Comparison of ENCODE assay signal across 19 cellular contexts in the genomic region with DNA sequence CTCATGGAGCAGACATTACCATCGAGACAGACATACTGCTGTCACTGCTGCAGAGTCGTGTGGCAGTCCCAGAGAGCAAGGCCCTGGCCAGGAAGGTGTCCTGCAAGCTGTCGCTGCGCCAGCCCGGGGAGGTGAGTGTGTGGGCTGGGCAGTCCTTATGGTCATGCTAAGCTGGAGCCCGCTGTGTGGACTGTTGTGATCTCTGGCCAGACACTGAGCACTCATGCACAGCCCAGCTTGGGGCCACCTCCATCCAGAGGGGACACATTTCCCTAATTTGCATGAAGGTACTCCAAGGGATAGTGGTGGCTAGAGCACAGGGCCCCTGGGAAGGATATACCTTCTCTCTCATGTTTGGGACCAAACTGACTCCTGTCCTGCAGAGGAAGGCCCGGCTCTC. TPM values are rescaled to one million over a fixed set of nuclear protein-coding genes. Genes with fewer than 3 reads are reported as not detected.
DNase-seq lines count a peak whose midpoint lies in the region; ATAC-seq, FAIRE-seq and TF ChIP-seq lines count a peak whose summit lies in the region.
"Had no signal": no experiment of that assay in that cellular context is flagged by ENCODE, and none has a peak within 500 bp of the region (broad histone marks: within the 10 kb centered on the region; RNA-seq: fewer than 3 reads in every experiment).

No MANE protein-coding gene starts in this region.

- no peak for FAIRE-seq in urothelium cell line (lab: Jason Lieb, UNC)
- FAIRE-seq: A204.1, GM12878, GM18507 had no signal

- no peak overlapping the region for H2BK15ac ChIP-seq in H9 (ENCODE audit: low read depth, low read length)

- POLR2A ChIA-PET in Panc1 (lab: Charles Lee): no interaction called here

- intact Hi-C loops in Panc1 (cut with micrococcal nuclease; ENCODE audit: unreplicated experiment): no loop called here

- no peak overlapping the region for H2BK20ac ChIP-seq in H9 (ENCODE audit: low read depth, low read length, poor library complexity, severe bottlenecking)

- peaks cover 12% of the 10 kb centered on the region for H3K27me3 Mint-ChIP-seq in H9 (ENCODE audit: low read depth)
- H3K27me3 Mint-ChIP-seq: B cell; CD4-positive, alpha-beta T cell had no signal

- H3K79me1 ChIP-seq in H9 (ENCODE audit: insufficient read depth, low read depth, low read length, poor library complexity, severe bottlenecking): no peaks in the 10 kb centered on the region

- in situ Hi-C loops in G401 (cut with HindIII; ENCODE audit: low sequenced_read_pairs) (no loop called here), Panc1 (cut with HindIII; ENCODE audit: low pct_unique_long_range_greater_than_20kb, low sequenced_read_pairs) (no loop called here)

- H3K4me3 Mint-ChIP-seq in H9: no peak overlapping the region
- H3K4me3 Mint-ChIP-seq: B cell; CD4-positive, alpha-beta T cell; HFFc6 had no signal

- H3K14ac ChIP-seq in H9 (ENCODE audit: insufficient read depth, low read length): no peak overlapping the region

- H2AFZ ChIP-seq in osteoblast (ENCODE audit: low read length) (no peak overlapping the region), H9 (ENCODE audit: low read length) (no peak overlapping the region)

- no peak overlapping the region for H4K5ac ChIP-seq in H9 (ENCODE audit: insufficient read length, low read depth, low read length)

- H3K4me1 ChIP-seq in Panc1 (ENCODE audit: control insufficient read depth, insufficient read depth, low read length) (no peaks in the 10 kb centered on the region), osteoblast (ENCODE audit: insufficient read depth, low read length) (no peaks in the 10 kb centered on the region), H9 (ENCODE audit: insufficient read depth, low read length) (no peaks in the 10 kb centered on the region)

- H3T11ph ChIP-seq in H9 (ENCODE audit: low read length): no peak overlapping the region

- H3K79me2 ChIP-seq in osteoblast (ENCODE audit: insufficient read depth, low read length) (no peaks in the 10 kb centered on the region), H9 (ENCODE audit: insufficient read depth, low read length) (no peaks in the 10 kb centered on the region)

- H3K23ac ChIP-seq in H9 (ENCODE audit: insufficient read length, low read depth, low read length): no peak overlapping the region

- H3K27ac Mint-ChIP-seq in H9: no peak overlapping the region
- H3K27ac Mint-ChIP-seq: B cell; CD4-positive, alpha-beta T cell; HFFc6 had no signal

- no peaks in the 10 kb centered on the region for H3K9me3 ChIP-seq in Panc1 (ENCODE audit: control insufficient read depth, insufficient read depth, low read depth, low read length)
- no peaks in the 10 kb centered on the region for H3K9me3 ChIP-seq in osteoblast (ENCODE audit: low read depth, low read length)
- no peaks in the 10 kb centered on the region for H3K9me3 ChIP-seq in H9 (ENCODE audit: control insufficient read depth, low read depth, low read length)

- H4K20me1 ChIP-seq in osteoblast (ENCODE audit: insufficient read depth, low read length) (no peaks in the 10 kb centered on the region), H9 (ENCODE audit: control insufficient read depth, insufficient read depth, insufficient read length) (no peaks in the 10 kb centered on the region)

- H3K4me2 ChIP-seq in osteoblast (ENCODE audit: insufficient read depth, low read length): no peak overlapping the region
- H3K4me2 ChIP-seq in H9 (ENCODE audit: insufficient read depth, insufficient read length, low read length): no peak overlapping the region

- H2BK12ac ChIP-seq in H9 (ENCODE audit: insufficient read length, low read depth, low read length): no peak overlapping the region

- H4K8ac ChIP-seq in H9 (replicated peaks; ENCODE audit: insufficient read length, low read depth, low read length): no peak overlapping the region

- ATAC-seq in Panc1 (peak; percentile 17; the same call in 1 of the 2 replicates), SK-N-SH treated with all-trans-retinoic acid at 6 μM for 48 hours (no peak)
- ATAC-seq: GM12878 had no signal

- H2AK5ac ChIP-seq in H9 (ENCODE audit: insufficient read length, low read length): no peak overlapping the region

- H3K27ac ChIP-seq in Panc1 (ENCODE audit: low read length) (no peak overlapping the region), osteoblast (ENCODE audit: low read depth, low read length) (no peak overlapping the region), H9 (ENCODE audit: insufficient read length, low read depth, low read length) (no peak overlapping the region)

- DNase-seq in G401 (ENCODE audit: low spot score): peak; percentile 49
- no peak for DNase-seq in Panc1 (ENCODE audit: low read depth, low spot score)
- DNase-seq in cerebellum (ENCODE audit: low spot score): peak; percentile 44
- DNase-seq in osteoblast (ENCODE audit: insufficient read length, low spot score, missing footprints): peak; percentile 47
- no peak for DNase-seq in H9
- DNase-seq in urothelium cell line (ENCODE audit: low spot score): no peak
- DNase-seq: Calu3; CD4-positive, alpha-beta T cell; DMS 273 treated with DMSO at 0.1 percent for 48 hours; GOT3; HCEC 1CT; HFFc6 had no signal

- no peak overlapping the region for H2BK120ac ChIP-seq in H9 (ENCODE audit: low read depth, low read length, poor library complexity, severe bottlenecking)

- no CpG with 5 or more reads among the region's 7 CpGs for WGBS in H9 (ENCODE audit: extremely low coverage, insufficient read length, low lambda C conversion rate)

- no peaks in the 10 kb centered on the region for H3K9me3 Mint-ChIP-seq in H9
- H3K9me3 Mint-ChIP-seq: CD4-positive, alpha-beta T cell; HFFc6 had no signal

- H4K91ac ChIP-seq in H9 (ENCODE audit: insufficient read length, low read depth, low read length): no peak overlapping the region

- no peak overlapping the region for H3K4me3 ChIP-seq in Panc1 (ENCODE audit: low read depth in 2 of 2, low read length in 2 of 2)
- no peak overlapping the region for H3K4me3 ChIP-seq in osteoblast (ENCODE audit: insufficient read depth, low read length)
- H3K4me3 ChIP-seq: GM12878 had no signal

- CTCF ChIA-PET in Panc1 (lab: Charles Lee): no interaction called here

- H3K36me3 ChIP-seq in Panc1 (ENCODE audit: control insufficient read depth, insufficient read depth, low read length) (no peaks in the 10 kb centered on the region), osteoblast (ENCODE audit: insufficient read depth, low read length) (no peaks in the 10 kb centered on the region)

- no peak overlapping the region for H2BK5ac ChIP-seq in H9 (ENCODE audit: insufficient read length, low read length)

- H3K4me1 Mint-ChIP-seq in H9: 0 out of 4 replicates have a peak, but pooled peaks cover 0 to 4% of the 10 kb centered on the region in 2 experiments
- H3K4me1 Mint-ChIP-seq: B cell had no signal

- H3K23me2 ChIP-seq in H9 (ENCODE audit: insufficient read length, low read depth, low read length, poor library complexity, severe bottlenecking): no peaks in the 10 kb centered on the region

- TF ChIP-seq CTCF in Panc1 (IDR thresholded peaks at IDR 0.05): no peak
- TF ChIP-seq CTCF in osteoblast (IDR thresholded peaks at IDR 0.05; ENCODE audit: extremely low read depth, low read depth, low read length): no peak
- no peak for TF ChIP-seq CTCF in H9 (conservative IDR thresholded peaks at IDR 0.05)

- H3K18ac ChIP-seq in H9 (ENCODE audit: insufficient read length, low read depth, low read length): no peak overlapping the region

- no peaks in the 10 kb centered on the region for H3K36me3 Mint-ChIP-seq in H9 (ENCODE audit: insufficient read depth in 1 of 3, low read depth in 3 of 3)

- H3K27me3 ChIP-seq in Panc1 (ENCODE audit: control insufficient read depth, insufficient read depth, low read length) (no peaks in the 10 kb centered on the region), osteoblast (ENCODE audit: insufficient read depth, low read length) (peaks cover 3% of the 10 kb centered on the region), H9 (ENCODE audit: insufficient read depth, low read length) (no peaks in the 10 kb centered on the region)

- H3K4ac ChIP-seq in H9 (ENCODE audit: low read depth, low read length): no peak overlapping the region

- H3K56ac ChIP-seq in H9 (ENCODE audit: insufficient read length, low read depth, low read length): no peak overlapping the region

- H3K9ac ChIP-seq in H9 (ENCODE audit: extremely low read depth, insufficient read length, low read length): no peak overlapping the region

- BruUV-seq in Panc1 (replicated peaks; lab: Mats Ljungman, UMichigan): no TSS peak

TF ChIP-seq in SK-N-SH treated with all-trans-retinoic acid at 6 μM for 48 hours, 23 proteins besides CTCF, POLR2A, EP300 and RAD21 (continues in another document):
- TF ChIP-seq TCF4 (CRISPR knock-in tag; IDR thresholded peaks at IDR 0.05; ENCODE audit: borderline replicate concordance) (no peak), ZNF565 (CRISPR knock-in tag; conservative IDR thresholded peaks at IDR 0.05; ENCODE audit: low read depth) (no peak), ESRRG (CRISPR knock-in tag; IDR thresholded peaks at IDR 0.05) (no peak), PPARA (CRISPR knock-in tag; IDR thresholded peaks at IDR 0.05; ENCODE audit: borderline replicate concordance) (no peak), BACH2 (CRISPR knock-in tag; IDR thresholded peaks at IDR 0.05; ENCODE audit: borderline replicate concordance) (no peak)
- TF ChIP-seq, protein P1, sequence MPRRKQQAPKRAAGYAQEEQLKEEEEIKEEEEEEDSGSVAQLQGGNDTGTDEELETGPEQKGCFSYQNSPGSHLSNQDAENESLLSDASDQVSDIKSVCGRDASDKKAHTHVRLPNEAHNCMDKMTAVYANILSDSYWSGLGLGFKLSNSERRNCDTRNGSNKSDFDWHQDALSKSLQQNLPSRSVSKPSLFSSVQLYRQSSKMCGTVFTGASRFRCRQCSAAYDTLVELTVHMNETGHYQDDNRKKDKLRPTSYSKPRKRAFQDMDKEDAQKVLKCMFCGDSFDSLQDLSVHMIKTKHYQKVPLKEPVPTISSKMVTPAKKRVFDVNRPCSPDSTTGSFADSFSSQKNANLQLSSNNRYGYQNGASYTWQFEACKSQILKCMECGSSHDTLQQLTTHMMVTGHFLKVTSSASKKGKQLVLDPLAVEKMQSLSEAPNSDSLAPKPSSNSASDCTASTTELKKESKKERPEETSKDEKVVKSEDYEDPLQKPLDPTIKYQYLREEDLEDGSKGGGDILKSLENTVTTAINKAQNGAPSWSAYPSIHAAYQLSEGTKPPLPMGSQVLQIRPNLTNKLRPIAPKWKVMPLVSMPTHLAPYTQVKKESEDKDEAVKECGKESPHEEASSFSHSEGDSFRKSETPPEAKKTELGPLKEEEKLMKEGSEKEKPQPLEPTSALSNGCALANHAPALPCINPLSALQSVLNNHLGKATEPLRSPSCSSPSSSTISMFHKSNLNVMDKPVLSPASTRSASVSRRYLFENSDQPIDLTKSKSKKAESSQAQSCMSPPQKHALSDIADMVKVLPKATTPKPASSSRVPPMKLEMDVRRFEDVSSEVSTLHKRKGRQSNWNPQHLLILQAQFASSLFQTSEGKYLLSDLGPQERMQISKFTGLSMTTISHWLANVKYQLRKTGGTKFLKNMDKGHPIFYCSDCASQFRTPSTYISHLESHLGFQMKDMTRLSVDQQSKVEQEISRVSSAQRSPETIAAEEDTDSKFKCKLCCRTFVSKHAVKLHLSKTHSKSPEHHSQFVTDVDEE (CRISPR knock-in tag; IDR thresholded peaks at IDR 0.05): no peak

RNA-seq across cellular contexts. Expression of a gene that starts 9.6 kb away (rescaled TPM):
- not detected in 2 replicates for total RNA-seq in G401 (2014; rRNA removed; shearing (Covaris generic))
- 0.08 TPM for total RNA-seq in Panc1 (2021; ENCODE audit: unreplicated experiment)
- polyA plus RNA-seq in Panc1 (2012; ENCODE audit: insufficient read length): 0.23 TPM
- total RNA-seq in cerebellum: not detected
- under 0.01 TPM in 1 of 2 replicates, not detected in the other for total RNA-seq in osteoblast
- 0.11 and 0.20 TPM in 2 replicates for total RNA-seq in H9 (2021)
- total RNA-seq: Daoy, GM12878, HFFc6, HT1080 had no signal
- polyA plus RNA-seq: GM12878 had no signal

Comparison
In these comparisons a context has a peak if more than half of its experiments do, and no peak if none do; other contexts are left out.
1. DNase-seq: peak in G401 (single experiment), cerebellum (single experiment) and osteoblast (single experiment); none in Panc1 (single experiment), H9 (single experiment) and urothelium cell line (single experiment).